Comparison of ENCODE assay signal across 27 cellular contexts in the genomic region with DNA sequence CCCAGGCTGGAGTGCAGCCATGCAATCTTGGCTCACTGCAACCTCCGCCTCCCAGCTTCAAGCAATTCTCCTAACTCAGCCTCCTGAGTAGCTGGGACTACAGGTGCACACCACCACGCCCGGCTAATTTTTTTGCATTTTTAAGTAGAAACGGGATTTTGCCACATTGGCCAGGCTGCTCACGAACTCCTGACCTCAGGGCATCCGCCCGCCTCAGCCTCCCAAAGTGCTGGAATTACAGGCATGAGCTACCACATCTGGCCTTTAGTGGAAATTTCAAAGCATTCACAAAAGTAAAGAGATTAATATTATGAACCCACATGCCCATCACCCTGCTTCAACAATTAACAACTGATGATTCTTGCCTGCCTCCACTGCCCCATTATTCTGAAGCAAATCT.
"Had no signal": no experiment of that assay in that cellular context is flagged by ENCODE, and none has a peak within 500 bp of the region (broad histone marks: within the 10 kb centered on the region; RNA-seq: fewer than 3 reads in every experiment).

No MANE protein-coding gene starts in this region.

- H3K27ac Mint-ChIP-seq: stimulated activated effector memory CD8-positive, alpha-beta T cell treated with anti-CD3 and anti-CD28 coated beads, Interleukin-12 subunit alpha, Interleukin-12 subunit beta, amount 100 ng/mL, for 72 hours; stimulated activated memory B cell treated with anti-CD40 and anti-IgM and Interleukin-4, amounts not matched to agents 10 μg/mL and 1 μg/mL and 100 μg/mL, for 72 hours; stimulated activated naive B cell treated with anti-CD40 and anti-IgM and Interleukin-4, amounts not matched to agents 10 μg/mL and 1 μg/mL and 100 μg/mL, for 72 hours; stimulated activated naive CD8-positive, alpha-beta T cell treated with anti-CD3 and anti-CD28 coated beads, Interleukin-15, amount 100 ng/mL, for 72 hours; stimulated activated naive CD8-positive, alpha-beta T cell treated with anti-CD3 and anti-CD28 coated beads, Interleukin-15, Interleukin-2, amounts not matched to agents 100 ng/mL and 50 ng/mL, for 24 hours; type B pancreatic cell had no signal

- H3K27ac ChIP-seq: stomach, suprapubic skin, testis, thoracic aorta, thyroid gland, tibial artery, transverse colon, upper lobe of left lung, upper lobe of right lung, uterus, vagina had no signal

- H3K27me3 ChIP-seq: suprapubic skin, testis, thyroid gland, tibial artery, tibial nerve, upper lobe of left lung, upper lobe of right lung, uterus, vagina had no signal

- H3K27me3 Mint-ChIP-seq: stimulated activated naive CD8-positive, alpha-beta T cell treated with anti-CD3 and anti-CD28 coated beads, Interleukin-15, amount 100 ng/mL, for 72 hours; type B pancreatic cell had no signal

- DNase-seq: stimulated activated CD4-positive, alpha-beta T cell treated with anti-CD3 and anti-CD28 coated beads, Interleukin-2, amount 100 ng/mL, for 48 hours; stimulated activated CD4-positive, alpha-beta T cell treated with anti-CD3 and anti-CD28 coated beads, Interleukin-4, amount 100 ng/mL, for 1 hour; stimulated activated CD4-positive, alpha-beta T cell treated with anti-CD3 and anti-CD28 coated beads, Interleukin-4, amount 100 ng/mL, for 24 hours; stimulated activated CD4-positive, alpha-beta T cell treated with anti-CD3 and anti-CD28 coated beads, Interleukin-4, amount 100 ng/mL, for 4 hours; stimulated activated CD8-positive, alpha-beta memory T cell treated with anti-CD3 and anti-CD28 coated beads, Interleukin-4, amount 100 ng/mL, for 48 hours; stimulated activated naive B cell treated with anti-CD40 and anti-IgM and Interleukin-4, amounts not matched to agents 10 μg/mL and 1 μg/mL and 100 μg/mL, for 72 hours; stimulated activated naive CD4-positive, alpha-beta T cell; stimulated activated naive CD4-positive, alpha-beta T cell treated with Interleukin-2 at 50 U/mL for 16 hours; stimulated activated naive CD8-positive, alpha-beta T cell treated with anti-CD3 and anti-CD28 coated beads, Interleukin-15, amount 100 ng/mL, for 72 hours; stimulated activated naive CD8-positive, alpha-beta T cell treated with anti-CD3 and anti-CD28 coated beads, Interleukin-15, Interleukin-2, amounts not matched to agents 100 U/mL and 50 U/mL, for 24 hours; stomach; substantia nigra; testis; thyroid gland; tibial artery; transverse colon; upper lobe of left lung; upper lobe of right lung; uterus had no signal

- H3K9me3 ChIP-seq: stomach, suprapubic skin, testis, thoracic aorta, thyroid gland, tibial artery, tibial nerve, transverse colon, upper lobe of left lung, upper lobe of right lung, uterus, vagina had no signal

- H3K4me3 ChIP-seq: stomach, suprapubic skin, testis, thoracic aorta, thyroid gland, tibial artery, tibial nerve, transverse colon, upper lobe of left lung, upper lobe of right lung, uterus, vagina had no signal

- H3K9me3 Mint-ChIP-seq: stimulated activated effector memory CD8-positive, alpha-beta T cell treated with anti-CD3 and anti-CD28 coated beads, Interleukin-12 subunit alpha, Interleukin-12 subunit beta, amount 100 ng/mL, for 72 hours; stimulated activated memory B cell treated with anti-CD40 and anti-IgM and Interleukin-4, amounts not matched to agents 10 μg/mL and 1 μg/mL and 100 μg/mL, for 72 hours; stimulated activated naive B cell treated with anti-CD40 and anti-IgM and Interleukin-4, amounts not matched to agents 10 μg/mL and 1 μg/mL and 100 μg/mL, for 72 hours; stimulated activated naive CD8-positive, alpha-beta T cell treated with anti-CD3 and anti-CD28 coated beads, Interleukin-15, amount 100 ng/mL, for 72 hours; stimulated activated naive CD8-positive, alpha-beta T cell treated with anti-CD3 and anti-CD28 coated beads, Interleukin-15, Interleukin-2, amounts not matched to agents 100 ng/mL and 50 ng/mL, for 24 hours; type B pancreatic cell had no signal

- H3K4me1 ChIP-seq: testis, transverse colon, uterus had no signal

- H3K36me3 Mint-ChIP-seq: stimulated activated effector memory CD8-positive, alpha-beta T cell treated with anti-CD3 and anti-CD28 coated beads, Interleukin-12 subunit alpha, Interleukin-12 subunit beta, amount 100 ng/mL, for 72 hours; stimulated activated memory B cell treated with anti-CD40 and anti-IgM and Interleukin-4, amounts not matched to agents 10 μg/mL and 1 μg/mL and 100 μg/mL, for 72 hours; type B pancreatic cell had no signal

- H3K4me1 Mint-ChIP-seq: stimulated activated effector memory CD8-positive, alpha-beta T cell treated with anti-CD3 and anti-CD28 coated beads, Interleukin-12 subunit alpha, Interleukin-12 subunit beta, amount 100 ng/mL, for 72 hours; stimulated activated memory B cell treated with anti-CD40 and anti-IgM and Interleukin-4, amounts not matched to agents 10 μg/mL and 1 μg/mL and 100 μg/mL, for 72 hours; stimulated activated naive B cell treated with anti-CD40 and anti-IgM and Interleukin-4, amounts not matched to agents 10 μg/mL and 1 μg/mL and 100 μg/mL, for 72 hours; stimulated activated naive CD8-positive, alpha-beta T cell treated with anti-CD3 and anti-CD28 coated beads, Interleukin-15, amount 100 ng/mL, for 72 hours had no signal

- H3K4me3 Mint-ChIP-seq: stimulated activated effector memory CD8-positive, alpha-beta T cell treated with anti-CD3 and anti-CD28 coated beads, Interleukin-12 subunit alpha, Interleukin-12 subunit beta, amount 100 ng/mL, for 72 hours; stimulated activated memory B cell treated with anti-CD40 and anti-IgM and Interleukin-4, amounts not matched to agents 10 μg/mL and 1 μg/mL and 100 μg/mL, for 72 hours; stimulated activated naive B cell treated with anti-CD40 and anti-IgM and Interleukin-4, amounts not matched to agents 10 μg/mL and 1 μg/mL and 100 μg/mL, for 72 hours; stimulated activated naive CD8-positive, alpha-beta T cell treated with anti-CD3 and anti-CD28 coated beads, Interleukin-15, amount 100 ng/mL, for 72 hours; stimulated activated naive CD8-positive, alpha-beta T cell treated with anti-CD3 and anti-CD28 coated beads, Interleukin-15, Interleukin-2, amounts not matched to agents 100 ng/mL and 50 ng/mL, for 24 hours; type B pancreatic cell had no signal

- H3K36me3 ChIP-seq: stomach, suprapubic skin, thoracic aorta, thyroid gland, tibial artery, tibial nerve, transverse colon, upper lobe of left lung, upper lobe of right lung, uterus, vagina had no signal

- ATAC-seq: stimulated activated effector memory CD8-positive, alpha-beta T cell treated with anti-CD3 and anti-CD28 coated beads, Interleukin-12 subunit alpha, Interleukin-12 subunit beta, amount 100 ng/mL, for 72 hours; stimulated activated memory B cell treated with anti-CD40 and anti-IgM and Interleukin-4, amounts not matched to agents 10 μg/mL and 1 μg/mL and 100 μg/mL, for 72 hours; stimulated activated naive B cell treated with anti-CD40 and anti-IgM and Interleukin-4, amounts not matched to agents 10 μg/mL and 1 μg/mL and 100 μg/mL, for 72 hours; stimulated activated naive CD8-positive, alpha-beta T cell treated with anti-CD3 and anti-CD28 coated beads, Interleukin-15, amount 100 ng/mL, for 72 hours; stimulated activated naive CD8-positive, alpha-beta T cell treated with anti-CD3 and anti-CD28 coated beads, Interleukin-15, Interleukin-2, amounts not matched to agents 100 U/mL and 50 U/mL, for 24 hours; upper lobe of right lung had no signal
